In genomic region chr7:30549933-30550493, GRCh38 we compare ENCODE assay signal across 1 cellular context.
A peak's percentile ranks its signal among the peaks of the same experiment; 100 is the strongest.
TF ChIP-seq lines count a peak whose summit lies in the region.

No MANE protein-coding gene starts in this region.

TF ChIP-seq in K562, 482 proteins besides CTCF, POLR2A, EP300 and RAD21 (continued from another document and continues in another):
- TF ChIP-seq, protein P1, sequence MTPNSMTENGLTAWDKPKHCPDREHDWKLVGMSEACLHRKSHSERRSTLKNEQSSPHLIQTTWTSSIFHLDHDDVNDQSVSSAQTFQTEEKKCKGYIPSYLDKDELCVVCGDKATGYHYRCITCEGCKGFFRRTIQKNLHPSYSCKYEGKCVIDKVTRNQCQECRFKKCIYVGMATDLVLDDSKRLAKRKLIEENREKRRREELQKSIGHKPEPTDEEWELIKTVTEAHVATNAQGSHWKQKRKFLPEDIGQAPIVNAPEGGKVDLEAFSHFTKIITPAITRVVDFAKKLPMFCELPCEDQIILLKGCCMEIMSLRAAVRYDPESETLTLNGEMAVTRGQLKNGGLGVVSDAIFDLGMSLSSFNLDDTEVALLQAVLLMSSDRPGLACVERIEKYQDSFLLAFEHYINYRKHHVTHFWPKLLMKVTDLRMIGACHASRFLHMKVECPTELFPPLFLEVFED (CRISPR knock-in tag; conservative IDR thresholded peaks at IDR 0.05), result no peak
- TF ChIP-seq MCM2 (IDR thresholded peaks at IDR 0.05; ENCODE audit: low read depth) (no peak), MXD1 (CRISPR knock-in tag; IDR thresholded peaks at IDR 0.05; ENCODE audit: borderline replicate concordance, poor library complexity, severe bottlenecking) (no peak), ESRRA (IDR thresholded peaks at IDR 0.05; ENCODE audit: borderline replicate concordance, low read depth) (no peak), SIRT6 (IDR thresholded peaks at IDR 0.05; ENCODE audit: low read depth, low read length) (no peak), TARDBP (IDR thresholded peaks at IDR 0.05) (no peak), ZNF655 (CRISPR knock-in tag; IDR thresholded peaks at IDR 0.05) (no peak), ZFP36 (IDR thresholded peaks at IDR 0.05; ENCODE audit: low read depth, low read length, partially characterized antibody) (no peak), TAF15 (IDR thresholded peaks at IDR 0.05; ENCODE audit: low read depth, low read length) (no peak), ZNF174 (CRISPR knock-in tag; IDR thresholded peaks at IDR 0.05) (no peak), CBFA2T3 (IDR thresholded peaks at IDR 0.05) (no peak), ADNP (tag; IDR thresholded peaks at IDR 0.05) (0 out of 2 replicates have a peak, but pooled peaks have one; percentile 34), ZNF121 (CRISPR knock-in tag; conservative IDR thresholded peaks at IDR 0.05) (no peak), RREB1 (CRISPR knock-in tag; IDR thresholded peaks at IDR 0.05) (0 out of 2 replicates have a peak, but pooled peaks have one; percentile 67), SLC30A9 (CRISPR knock-in tag; IDR thresholded peaks at IDR 0.05) (no peak), NELFE (IDR thresholded peaks at IDR 0.05; ENCODE audit: insufficient read depth, insufficient read length) (no peak), ETS2 (tag; IDR thresholded peaks at IDR 0.05; ENCODE audit: borderline replicate concordance, poor library complexity, severe bottlenecking) (no peak), DEAF1 (CRISPR knock-in tag; IDR thresholded peaks at IDR 0.05) (no peak), RBM17 (IDR thresholded peaks at IDR 0.05; ENCODE audit: borderline replicate concordance, low read depth, low read length) (no peak), CREB1 (IDR thresholded peaks at IDR 0.05) (no peak), CREB1 (CRISPR knock-in tag; IDR thresholded peaks at IDR 0.05) (no peak), MBD1 (CRISPR knock-in tag; IDR thresholded peaks at IDR 0.05) (no peak), FOXM1 (IDR thresholded peaks at IDR 0.05; ENCODE audit: low read depth) (no peak), FOXM1 (CRISPR knock-in tag; IDR thresholded peaks at IDR 0.05; ENCODE audit: low read depth) (no peak), ZNF766 (CRISPR knock-in tag; conservative IDR thresholded peaks at IDR 0.05) (peak; percentile 82), JUN (IDR thresholded peaks at IDR 0.05; ENCODE audit: borderline replicate concordance, low read depth, low read length) (no peak), JUN (CRISPR knock-in tag; IDR thresholded peaks at IDR 0.05; ENCODE audit: borderline replicate concordance) (no peak), KDM1A (IDR thresholded peaks at IDR 0.05) (no peak), ZKSCAN8 (CRISPR knock-in tag; IDR thresholded peaks at IDR 0.05) (no peak), FOXA3 (CRISPR knock-in tag; conservative IDR thresholded peaks at IDR 0.05 in 1 of 2, IDR thresholded peaks at IDR 0.05 in 1 of 2) (no peak), MXI1 (IDR thresholded peaks at IDR 0.05; ENCODE audit: low read depth, low read length) (no peak), RBM25 (IDR thresholded peaks at IDR 0.05; ENCODE audit: low read depth, low read length, severe bottlenecking) (no peak), ZNF280B (CRISPR knock-in tag; IDR thresholded peaks at IDR 0.05) (no peak), ETV6 (IDR thresholded peaks at IDR 0.05; ENCODE audit: borderline replicate concordance in 1 of 2, low read depth in 2 of 2, low read length in 1 of 2) (no peak), ETV6 (CRISPR knock-in tag; IDR thresholded peaks at IDR 0.05; ENCODE audit: borderline replicate concordance) (no peak), ZNF232 (CRISPR knock-in tag; IDR thresholded peaks at IDR 0.05) (no peak), SP1 (CRISPR knock-in tag; IDR thresholded peaks at IDR 0.05) (no peak), KLF13 (tag; IDR thresholded peaks at IDR 0.05; ENCODE audit: borderline replicate concordance, low read depth) (no peak), ZNF512 (tag; IDR thresholded peaks at IDR 0.05) (no peak; the same call in 1 of the 2 replicates), ZNF239 (CRISPR knock-in tag; IDR thresholded peaks at IDR 0.05) (peak; percentile 26), CBFB (CRISPR knock-in tag; IDR thresholded peaks at IDR 0.05) (no peak), ILF3 (IDR thresholded peaks at IDR 0.05; ENCODE audit: borderline replicate concordance) (no peak), POLR2AphosphoS5 (IDR thresholded peaks at IDR 0.05; ENCODE audit: control insufficient read depth, insufficient read depth, low read depth, low read length) (no peak), DPF2 (IDR thresholded peaks at IDR 0.05) (no peak)
- TF ChIP-seq, protein P2, sequence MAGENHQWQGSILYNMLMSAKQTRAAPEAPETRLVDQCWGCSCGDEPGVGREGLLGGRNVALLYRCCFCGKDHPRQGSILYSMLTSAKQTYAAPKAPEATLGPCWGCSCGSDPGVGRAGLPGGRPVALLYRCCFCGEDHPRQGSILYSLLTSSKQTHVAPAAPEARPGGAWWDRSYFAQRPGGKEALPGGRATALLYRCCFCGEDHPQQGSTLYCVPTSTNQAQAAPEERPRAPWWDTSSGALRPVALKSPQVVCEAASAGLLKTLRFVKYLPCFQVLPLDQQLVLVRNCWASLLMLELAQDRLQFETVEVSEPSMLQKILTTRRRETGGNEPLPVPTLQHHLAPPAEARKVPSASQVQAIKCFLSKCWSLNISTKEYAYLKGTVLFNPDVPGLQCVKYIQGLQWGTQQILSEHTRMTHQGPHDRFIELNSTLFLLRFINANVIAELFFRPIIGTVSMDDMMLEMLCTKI (IDR thresholded peaks at IDR 0.05; ENCODE audit: partially characterized antibody), result no peak
- TF ChIP-seq, protein P3, sequence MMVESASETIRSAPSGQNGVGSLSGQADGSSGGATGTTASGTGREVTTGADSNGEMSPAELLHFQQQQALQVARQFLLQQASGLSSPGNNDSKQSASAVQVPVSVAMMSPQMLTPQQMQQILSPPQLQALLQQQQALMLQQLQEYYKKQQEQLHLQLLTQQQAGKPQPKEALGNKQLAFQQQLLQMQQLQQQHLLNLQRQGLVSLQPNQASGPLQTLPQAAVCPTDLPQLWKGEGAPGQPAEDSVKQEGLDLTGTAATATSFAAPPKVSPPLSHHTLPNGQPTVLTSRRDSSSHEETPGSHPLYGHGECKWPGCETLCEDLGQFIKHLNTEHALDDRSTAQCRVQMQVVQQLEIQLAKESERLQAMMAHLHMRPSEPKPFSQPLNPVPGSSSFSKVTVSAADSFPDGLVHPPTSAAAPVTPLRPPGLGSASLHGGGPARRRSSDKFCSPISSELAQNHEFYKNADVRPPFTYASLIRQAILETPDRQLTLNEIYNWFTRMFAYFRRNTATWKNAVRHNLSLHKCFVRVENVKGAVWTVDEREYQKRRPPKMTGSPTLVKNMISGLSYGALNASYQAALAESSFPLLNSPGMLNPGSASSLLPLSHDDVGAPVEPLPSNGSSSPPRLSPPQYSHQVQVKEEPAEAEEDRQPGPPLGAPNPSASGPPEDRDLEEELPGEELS (CRISPR knock-in tag; IDR thresholded peaks at IDR 0.05; ENCODE audit: borderline replicate concordance), result no peak
